25 cellular contexts compared by ENCODE assay signal in the genomic region with DNA sequence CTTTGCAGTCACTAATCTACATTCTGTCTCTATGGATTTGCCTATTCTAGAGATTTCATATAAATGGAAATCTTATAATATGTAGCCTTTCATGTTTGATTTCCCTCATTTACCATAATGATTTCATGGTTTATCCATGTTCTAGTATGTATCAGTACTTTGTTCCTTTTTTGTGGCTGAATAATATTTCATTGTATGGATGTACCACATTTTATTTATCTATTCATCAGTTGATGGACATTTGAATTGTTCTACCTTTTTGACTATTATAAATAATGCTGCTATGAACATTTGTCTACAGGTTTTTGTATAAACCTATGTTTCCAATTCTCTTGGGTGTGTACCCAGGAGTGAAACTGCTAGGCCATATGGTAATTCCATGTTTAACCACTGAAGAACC.
"Had no signal": no experiment of that assay in that cellular context is flagged by ENCODE, and none has a peak within 500 bp of the region (broad histone marks: within the 10 kb centered on the region; RNA-seq: fewer than 3 reads in every experiment).

No MANE protein-coding gene starts in this region.

- H3K27me3 Mint-ChIP-seq: dendritic cell treated with granulocyte-macrophage colony-stimulating factor and Interleukin-4, amounts not matched to agents 40 ng/mL and 50 ng/mL, for 4 days had no signal

- DNase-seq: colonic mucosa; cortex of kidney; dermis blood vessel endothelial cell; dorsolateral prefrontal cortex; effector CD4-positive, alpha-beta T cell; effector CD8-positive, alpha-beta T cell; effector memory CD4-positive, alpha-beta T cell; effector memory CD8-positive, alpha-beta T cell; erythroblast; esophagus squamous epithelium; foreskin fibroblast; foreskin keratinocyte; foreskin melanocyte; gastrocnemius medialis; glutamatergic neuron; head of caudate nucleus; heart left ventricle; heart right ventricle had no signal

- H3K27ac Mint-ChIP-seq: dendritic cell treated with granulocyte-macrophage colony-stimulating factor and Interleukin-4, amounts not matched to agents 40 ng/mL and 50 ng/mL, for 4 days; effector memory CD8-positive, alpha-beta T cell had no signal

- H3K9me3 ChIP-seq: colonic mucosa, esophagus squamous epithelium, gastrocnemius medialis had no signal

- H3K4me2 ChIP-seq: hepatocyte had no signal

- ATAC-seq: effector memory CD8-positive, alpha-beta T cell; esophagus mucosa; foreskin keratinocyte; gastrocnemius medialis; gastroesophageal sphincter; heart left ventricle; heart right ventricle had no signal

- H3K36me3 ChIP-seq: colonic mucosa, esophagus muscularis mucosa, esophagus squamous epithelium, gastrocnemius medialis, gastroesophageal sphincter, heart left ventricle, heart right ventricle had no signal

- H3K27me3 ChIP-seq: colonic mucosa, esophagus muscularis mucosa, esophagus squamous epithelium, gastrocnemius medialis, gastroesophageal sphincter, heart left ventricle, heart right ventricle, hepatocyte had no signal

- H3K4me3 Mint-ChIP-seq: dendritic cell treated with granulocyte-macrophage colony-stimulating factor and Interleukin-4, amounts not matched to agents 40 ng/mL and 50 ng/mL, for 4 days; effector memory CD8-positive, alpha-beta T cell had no signal

- H3K9me3 Mint-ChIP-seq: effector memory CD8-positive, alpha-beta T cell had no signal

- H3K27ac ChIP-seq: colonic mucosa, coronary artery, dorsolateral prefrontal cortex, epithelial cell of prostate, esophagus muscularis mucosa, esophagus squamous epithelium, foreskin keratinocyte, gastrocnemius medialis, gastroesophageal sphincter, heart left ventricle, heart right ventricle, hepatocyte had no signal

- H3K79me2 ChIP-seq: hepatocyte had no signal

- H3K4me1 ChIP-seq: colonic mucosa, esophagus squamous epithelium, foreskin keratinocyte, gastrocnemius medialis had no signal

- H3K4me3 ChIP-seq: colonic mucosa, coronary artery, dorsolateral prefrontal cortex, esophagus muscularis mucosa, esophagus squamous epithelium, gastrocnemius medialis, gastroesophageal sphincter, heart left ventricle, heart right ventricle, hepatocyte had no signal

- H2AFZ ChIP-seq: hepatocyte had no signal
